In the genomic region with DNA sequence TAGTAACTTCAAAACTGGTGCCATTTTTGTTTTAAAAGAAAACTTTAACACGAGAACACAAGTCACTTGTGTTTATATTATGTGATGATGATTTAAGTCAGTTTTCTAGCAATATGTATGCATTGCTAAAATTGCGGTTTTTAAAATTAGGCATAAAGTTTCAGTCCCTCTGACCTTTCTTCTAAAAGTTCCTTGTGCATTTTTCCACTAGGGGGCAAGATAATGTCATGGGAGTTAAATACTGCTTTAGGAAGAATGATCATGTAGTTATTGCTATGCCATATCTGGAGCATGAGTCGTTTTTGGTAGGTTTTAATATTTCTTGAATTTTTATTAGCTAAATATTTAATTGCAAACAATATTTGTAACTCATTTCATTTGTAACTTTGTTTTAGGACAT, we compare ENCODE assay signal across 8 cellular contexts. TPM values are rescaled to one million over a fixed set of nuclear protein-coding genes. Genes with fewer than 3 reads are reported as not detected.
DNase-seq lines count a peak whose midpoint lies in the region; ATAC-seq and TF ChIP-seq lines count a peak whose summit lies in the region.

No MANE protein-coding gene starts in this region.

- 31% methylated on average over 3 of the region's 3 CpGs for WGBS in mammary epithelial cell (ENCODE audit: low coverage, missing lambda C conversion rate)

- H4K20me1 ChIP-seq in mammary epithelial cell (ENCODE audit: insufficient read depth, low read length) = no peaks in the 10 kb centered on the region

- ATAC-seq in HG03097 (IDR thresholded peaks at IDR 0.05; ENCODE audit: low FRiP score, unreplicated experiment) = no peak

- no peaks in the 10 kb centered on the region for H3K4me1 ChIP-seq in mammary epithelial cell (ENCODE audit: insufficient read depth, low read length)

- H3K27ac ChIP-seq in mammary epithelial cell (ENCODE audit: insufficient read depth, low read depth, low read length) = no peak overlapping the region

- no peak for TF ChIP-seq POLR2A in NB4 (IDR thresholded peaks at IDR 0.05; ENCODE audit: extremely low read depth, insufficient read length)

- intact Hi-C loops in mammary epithelial cell (cut with micrococcal nuclease) = loop anchor here (1.0 to 5.0 kb wide), 2 partner anchors 416 to 786 kb away; a partner anchor contains a TSS

- no peak overlapping the region for H3K4me3 ChIP-seq in NB4 (ENCODE audit: low read depth, low read length)
- H3K4me3 ChIP-seq in mammary epithelial cell (replicated peaks in 1 of 3; ENCODE audit: insufficient read depth in 1 of 3, low read depth in 2 of 3, low read length in 3 of 3) = no peak overlapping the region

- CTCF ChIA-PET in mammary epithelial cell (lab: Charles Lee; ENCODE audit: low non-redundant PET) = interaction anchor here (0.5 kb wide), 1 partner anchor 167 kb away, joined by 3 read pairs; no protein-coding TSS in a partner anchor

- TF ChIP-seq CTCF in NB4 (IDR thresholded peaks at IDR 0.05; ENCODE audit: low read depth, low read length) = peak; percentile 41
- TF ChIP-seq CTCF in mammary epithelial cell (conservative IDR thresholded peaks at IDR 0.05 in 1 of 2, IDR thresholded peaks at IDR 0.05 in 1 of 2; ENCODE audit: extremely low read depth in 1 of 2, insufficient read depth in 1 of 2, low read depth in 1 of 2, low read length in 2 of 2) = peak; percentile 49 to 60

- BruUV-seq in mammary epithelial cell (replicated peaks; lab: Mats Ljungman, UMichigan) = no TSS peak

- no peak overlapping the region for H2AFZ ChIP-seq in mammary epithelial cell (ENCODE audit: low read depth, low read length)

- in situ Hi-C loops in mammary epithelial cell (cut with MboI; ENCODE audit: low sequenced_read_pairs in 2 of 2) = loop anchor here (10.0 to 25.0 kb wide), 2 partner anchors 776 to 783 kb away; a partner anchor contains a TSS

- H3K36me3 ChIP-seq in mammary epithelial cell (ENCODE audit: insufficient read depth, low read length) = peaks cover 29% of the 10 kb centered on the region

- H3K79me2 ChIP-seq in mammary epithelial cell (ENCODE audit: insufficient read depth, low read length) = peaks cover under 1% of the 10 kb centered on the region

- no peak overlapping the region for H3K9ac ChIP-seq in mammary epithelial cell (ENCODE audit: insufficient read depth, low read length)

- DNase-seq in DMS 273 (lab: John Stamatoyannopoulos, UW; ENCODE audit: unreplicated experiment) = peak; percentile 65
- DNase-seq in DMS 273 treated with DMSO at 0.1 percent for 48 hours (lab: John Stamatoyannopoulos, UW) = no peak
- DNase-seq in NB4 (ENCODE audit: low read depth) = peak; percentile 47
- DNase-seq in mammary epithelial cell = peak; percentile 10
- DNase-seq in medulla oblongata (ENCODE audit: extremely low spot score) = peak; percentile 44
- DNase-seq in GM19240 (ENCODE audit: insufficient read length, low spot score) = no peak
- DNase-seq in HK-2 (ENCODE audit: unreplicated experiment) = no peak

- H3K27me3 ChIP-seq in mammary epithelial cell (ENCODE audit: insufficient read depth, low read length) = no peaks in the 10 kb centered on the region

- dilution Hi-C loops in mammary epithelial cell (cut with HindIII; ENCODE audit: low sequenced_read_pairs) = no loop called here

- no peaks in the 10 kb centered on the region for H3K9me3 ChIP-seq in mammary epithelial cell (replicated peaks; ENCODE audit: insufficient read depth, low read length)

- H3K4me2 ChIP-seq in mammary epithelial cell (ENCODE audit: insufficient read depth, low read depth, low read length) = no peak overlapping the region

RNA-seq across cellular contexts. Expression of a gene that starts 10.7 kb away (rescaled TPM):
- 1 to 10 TPM; 2.8 to 7.6 TPM for total RNA-seq in mammary epithelial cell
- 4.1 TPM for polyA plus RNA-seq in mammary epithelial cell
- polyA minus RNA-seq in mammary epithelial cell = 5.6 TPM

Comparison
In these comparisons a context has a peak if more than half of its experiments do, and no peak if none do; other contexts are left out.
1. DNase-seq: peak in DMS 273 (single experiment), NB4 (single experiment), mammary epithelial cell (single experiment) and medulla oblongata (single experiment); none in DMS 273 treated with DMSO at 0.1 percent for 48 hours (single experiment), GM19240 (single experiment) and HK-2 (single experiment).